Comparison of ENCODE assay signal across 26 cellular contexts in genomic region chr3:17063591-17063990, GRCh38.
DNase-seq lines count a peak whose midpoint lies in the region; ATAC-seq lines count a peak whose summit lies in the region.
"Had no signal": no experiment of that assay in that cellular context is flagged by ENCODE, and none has a peak within 500 bp of the region (broad histone marks: within the 10 kb centered on the region; RNA-seq: fewer than 3 reads in every experiment).

No MANE protein-coding gene starts in this region.

- H3K4me3 Mint-ChIP-seq in activated naive CD4-positive, alpha-beta T cell treated with anti-CD3 and anti-CD28 coated beads, Interleukin-2, amount 50 U/mL, for 24 hours: no peak overlapping the region
- no peak overlapping the region for H3K4me3 Mint-ChIP-seq in activated T-helper 17 cell treated with anti-CD3 and anti-CD28 coated beads, Interleukin-2, amount 50 U/mL, for 72 hours
- H3K4me3 Mint-ChIP-seq in memory B cell: no peak overlapping the region
- no peak overlapping the region for H3K4me3 Mint-ChIP-seq in stimulated activated memory B cell treated with anti-CD40 and anti-IgM and Interleukin-4, amounts not matched to agents 10 μg/mL and 1 μg/mL and 100 μg/mL, for 72 hours
- H3K4me3 Mint-ChIP-seq: brain had no signal

- peak overlapping the region; percentile 81 for H3K27ac Mint-ChIP-seq in activated naive CD4-positive, alpha-beta T cell treated with anti-CD3 and anti-CD28 coated beads, Interleukin-2, amount 50 U/mL, for 24 hours
- peak overlapping the region in 1 of 2 donors; percentile 48 for H3K27ac Mint-ChIP-seq in activated naive CD4-positive, alpha-beta T cell treated with anti-CD3 and anti-CD28 coated beads, Interleukin-2, amount 50 U/mL, for 72 hours
- H3K27ac Mint-ChIP-seq in activated T-helper 17 cell treated with anti-CD3 and anti-CD28 coated beads, Interleukin-2, amount 50 U/mL, for 72 hours: peak overlapping the region; percentile 61
- H3K27ac Mint-ChIP-seq in memory B cell: peak overlapping the region; percentile 78
- peak overlapping the region; percentile 57 for H3K27ac Mint-ChIP-seq in stimulated activated memory B cell treated with anti-CD40 and anti-IgM and Interleukin-4, amounts not matched to agents 10 μg/mL and 1 μg/mL and 100 μg/mL, for 72 hours

- DNase-seq in activated naive CD4-positive, alpha-beta T cell treated with anti-CD3 and anti-CD28 coated beads, Interleukin-2, amount 50 U/mL, for 72 hours (ENCODE audit: low spot score in 2 of 2): no peak
- no peak for DNase-seq in memory B cell (ENCODE audit: low spot score in 2 of 2)
- DNase-seq in NCI-H128 (lab: John Stamatoyannopoulos, UW; ENCODE audit: unreplicated experiment): no peak
- DNase-seq in ureter (ENCODE audit: low spot score): no peak
- DNase-seq: ACHN; Calu3; DND-41; effector CD4-positive, alpha-beta T cell; erythroblast; glutamatergic neuron; KBM-7; kidney; midbrain; MM.1S; NCI-H1417; NCI-H2029 treated with DMSO at 0.1 percent for 48 hours; NCI-H2227 treated with DMSO at 0.1 percent for 48 hours; right lobe of liver; stimulated activated CD4-positive, alpha-beta T cell treated with anti-CD3 and anti-CD28 coated beads, Interleukin-2, amount 100 ng/mL, for 48 hours had no signal

- H3K9me3 Mint-ChIP-seq in activated naive CD4-positive, alpha-beta T cell treated with anti-CD3 and anti-CD28 coated beads, Interleukin-2, amount 50 U/mL, for 24 hours: peaks cover 6% of the 10 kb centered on the region
- peaks cover 0 to 6% of the 10 kb centered on the region in 2 donors for H3K9me3 Mint-ChIP-seq in activated naive CD4-positive, alpha-beta T cell treated with anti-CD3 and anti-CD28 coated beads, Interleukin-2, amount 50 U/mL, for 72 hours
- H3K9me3 Mint-ChIP-seq in activated T-helper 17 cell treated with anti-CD3 and anti-CD28 coated beads, Interleukin-2, amount 50 U/mL, for 72 hours: no peaks in the 10 kb centered on the region
- H3K9me3 Mint-ChIP-seq in memory B cell: peaks cover 3% of the 10 kb centered on the region
- H3K9me3 Mint-ChIP-seq in stimulated activated memory B cell treated with anti-CD40 and anti-IgM and Interleukin-4, amounts not matched to agents 10 μg/mL and 1 μg/mL and 100 μg/mL, for 72 hours: peaks cover 2% of the 10 kb centered on the region
- H3K9me3 Mint-ChIP-seq: brain had no signal

- no peaks in the 10 kb centered on the region for H3K27me3 Mint-ChIP-seq in activated naive CD4-positive, alpha-beta T cell treated with anti-CD3 and anti-CD28 coated beads, Interleukin-2, amount 50 U/mL, for 24 hours
- H3K27me3 Mint-ChIP-seq in activated T-helper 17 cell treated with anti-CD3 and anti-CD28 coated beads, Interleukin-2, amount 50 U/mL, for 72 hours: no peaks in the 10 kb centered on the region
- H3K27me3 Mint-ChIP-seq in memory B cell: no peaks in the 10 kb centered on the region
- H3K27me3 Mint-ChIP-seq in stimulated activated memory B cell treated with anti-CD40 and anti-IgM and Interleukin-4, amounts not matched to agents 10 μg/mL and 1 μg/mL and 100 μg/mL, for 72 hours: no peaks in the 10 kb centered on the region
- H3K27me3 Mint-ChIP-seq: brain had no signal

- peaks cover 44% of the 10 kb centered on the region for H3K36me3 Mint-ChIP-seq in activated naive CD4-positive, alpha-beta T cell treated with anti-CD3 and anti-CD28 coated beads, Interleukin-2, amount 50 U/mL, for 24 hours
- H3K36me3 Mint-ChIP-seq in activated naive CD4-positive, alpha-beta T cell treated with anti-CD3 and anti-CD28 coated beads, Interleukin-2, amount 50 U/mL, for 72 hours: peaks cover 4% of the 10 kb centered on the region in 2 donors
- peaks cover 28% of the 10 kb centered on the region for H3K36me3 Mint-ChIP-seq in activated T-helper 17 cell treated with anti-CD3 and anti-CD28 coated beads, Interleukin-2, amount 50 U/mL, for 72 hours (ENCODE audit: low read depth)
- peaks cover 36% of the 10 kb centered on the region for H3K36me3 Mint-ChIP-seq in memory B cell
- peaks cover 66% of the 10 kb centered on the region for H3K36me3 Mint-ChIP-seq in stimulated activated memory B cell treated with anti-CD40 and anti-IgM and Interleukin-4, amounts not matched to agents 10 μg/mL and 1 μg/mL and 100 μg/mL, for 72 hours

- no peak for ATAC-seq in activated naive CD4-positive, alpha-beta T cell treated with anti-CD3 and anti-CD28 coated beads, Interleukin-2, amount 50 U/mL, for 72 hours
- no peak for ATAC-seq in activated T-helper 17 cell treated with anti-CD3 and anti-CD28 coated beads, Interleukin-2, amount 50 U/mL, for 72 hours (replicated peaks)
- ATAC-seq in memory B cell (ENCODE audit: low read depth) (no peak), GM21717 (IDR thresholded peaks at IDR 0.05; ENCODE audit: unreplicated experiment) (no peak)
- ATAC-seq in stimulated activated memory B cell treated with anti-CD40 and anti-IgM and Interleukin-4, amounts not matched to agents 10 μg/mL and 1 μg/mL and 100 μg/mL, for 72 hours: no peak
- ATAC-seq: activated CD4-positive, CD25-positive, alpha-beta regulatory T cell treated with anti-CD3 and anti-CD28 coated beads, Interleukin-2, amount 50 U/mL, for 24 hours; HCT116; right lobe of liver had no signal

- peaks cover 54% of the 10 kb centered on the region for H3K4me1 Mint-ChIP-seq in activated naive CD4-positive, alpha-beta T cell treated with anti-CD3 and anti-CD28 coated beads, Interleukin-2, amount 50 U/mL, for 24 hours
- peaks cover 7% of the 10 kb centered on the region for H3K4me1 Mint-ChIP-seq in activated T-helper 17 cell treated with anti-CD3 and anti-CD28 coated beads, Interleukin-2, amount 50 U/mL, for 72 hours
- peaks cover 8% of the 10 kb centered on the region for H3K4me1 Mint-ChIP-seq in memory B cell
- H3K4me1 Mint-ChIP-seq in stimulated activated memory B cell treated with anti-CD40 and anti-IgM and Interleukin-4, amounts not matched to agents 10 μg/mL and 1 μg/mL and 100 μg/mL, for 72 hours: peaks cover 10% of the 10 kb centered on the region
- H3K4me1 Mint-ChIP-seq: brain had no signal
